In the genomic region with DNA sequence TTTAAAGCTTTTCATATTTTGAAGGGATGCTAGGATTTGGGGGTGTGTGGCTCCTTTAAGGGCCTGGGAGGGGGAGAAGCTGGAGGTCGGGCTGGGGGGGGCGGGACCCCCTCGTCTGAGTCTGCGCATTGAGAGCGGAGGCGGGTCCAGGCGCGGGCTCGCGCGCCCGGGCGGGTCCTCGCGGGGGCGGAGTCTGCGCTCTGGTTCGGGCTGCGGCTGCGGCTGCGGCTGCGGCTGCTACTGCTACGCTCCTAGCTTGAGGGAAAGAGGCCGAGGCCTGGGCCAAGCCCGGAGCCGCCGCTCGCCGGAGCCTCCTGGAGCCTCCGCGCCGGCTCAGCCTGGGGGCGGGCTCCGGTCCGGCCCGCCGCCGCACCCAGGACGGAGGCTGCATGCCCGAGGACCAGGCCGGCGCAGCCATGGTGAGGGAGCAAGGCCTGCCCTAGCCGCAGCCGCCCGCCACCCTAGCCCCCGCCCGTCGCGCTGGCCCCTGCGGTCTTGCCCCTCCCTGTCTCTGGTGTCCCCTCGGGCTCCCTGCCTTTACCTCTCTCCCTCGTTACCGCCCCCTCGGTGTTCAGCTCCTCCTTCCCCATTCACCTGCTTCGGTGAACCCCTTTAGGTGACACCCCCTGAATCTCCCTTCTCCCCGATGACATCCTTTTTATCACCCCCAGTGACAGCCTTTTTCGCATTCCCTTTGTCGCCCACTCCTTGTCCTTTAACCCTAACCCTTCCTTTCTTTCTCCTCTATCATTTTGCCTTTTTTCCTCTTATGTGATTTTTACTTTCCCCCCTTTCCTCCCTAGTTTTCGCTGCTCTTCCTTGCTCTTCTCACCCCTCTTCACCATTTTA, we compare ENCODE assay signal across 8 cellular contexts. TPM values are rescaled to one million over a fixed set of nuclear protein-coding genes. Genes with fewer than 3 reads are reported as not detected.
DNase-seq lines count a peak whose midpoint lies in the region; ATAC-seq and TF ChIP-seq lines count a peak whose summit lies in the region.

Gene ZYG11B, plus strand, starts transcription at position 189 of the 849 bp plus-strand sequence. Its CDS starts 201 bp downstream, at position 390.

- H3K27me3 ChIP-seq in gastroesophageal sphincter, result no peaks in the 10 kb centered on the region

- intact Hi-C loops in activated naive CD4-positive, alpha-beta T cell treated with anti-CD3 and anti-CD28 coated beads for 36 hours (cut with micrococcal nuclease), result loop anchor here (1.0 to 10.0 kb wide), 6 partner anchors 23 to 672 kb away; partner anchors contain the start of genes BTF3L4, CC2D1B, CPT2 and ECHDC2

- peak within 1 kb of the TSS; percentile 79 to 95 (median 90) for H3K27ac ChIP-seq in gastroesophageal sphincter

- peak; percentile 58 for TF ChIP-seq POLR2A in NB4 (IDR thresholded peaks at IDR 0.05; ENCODE audit: extremely low read depth, insufficient read length)
- peak; percentile 77 to 78 for TF ChIP-seq POLR2A in gastroesophageal sphincter (IDR thresholded peaks at IDR 0.05)

- DNase-seq in GM04504 (ENCODE audit: low read depth) (peak; percentile 67), HFFc6 (peak; percentile 82), NB4 (ENCODE audit: low read depth) (peak; percentile 90), SK-N-DZ (ENCODE audit: low spot score) (peak; percentile 78), nucleus accumbens (lab: John Stamatoyannopoulos, UW) (peak in 55 of 56 donors; percentile 4 to 95 (median 87)), superior temporal gyrus (ENCODE audit: extremely low spot score) (peak; percentile 86)
- DNase-seq in activated naive CD4-positive, alpha-beta T cell treated with anti-CD3 and anti-CD28 coated beads for 36 hours, result peak; percentile 91

- 0% methylated on average over 8 to 9 of the region's 59 CpGs for WGBS in gastroesophageal sphincter (ENCODE audit: low coverage in 1 of 2), 2 donors

- H3K27ac Mint-ChIP-seq in HFFc6, result peak within 1 kb of the TSS; percentile 75
- H3K27ac Mint-ChIP-seq in activated naive CD4-positive, alpha-beta T cell treated with anti-CD3 and anti-CD28 coated beads for 36 hours, result peak within 1 kb of the TSS; percentile 55

- H3K4me3 ChIP-seq in NB4 (ENCODE audit: low read depth, low read length) (peak within 1 kb of the TSS; percentile 84), gastroesophageal sphincter (peak within 1 kb of the TSS; percentile 88 to 94)

- TF ChIP-seq CTCF in HFFc6 (IDR thresholded peaks at IDR 0.05), result no peak
- TF ChIP-seq CTCF in NB4 (IDR thresholded peaks at IDR 0.05; ENCODE audit: low read depth, low read length), result no peak
- peak in 1 of 4 experiments; percentile 9 for TF ChIP-seq CTCF in gastroesophageal sphincter (IDR thresholded peaks at IDR 0.05)

- H3K4me3 Mint-ChIP-seq in HFFc6, result peak within 1 kb of the TSS; percentile 98
- H3K4me3 Mint-ChIP-seq in activated naive CD4-positive, alpha-beta T cell treated with anti-CD3 and anti-CD28 coated beads for 36 hours, result peak within 1 kb of the TSS; percentile 85

- ATAC-seq in gastroesophageal sphincter, result peak; percentile 99

- no peak for TF ChIP-seq EP300 in gastroesophageal sphincter (IDR thresholded peaks at IDR 0.05)

- H3K4me1 Mint-ChIP-seq in HFFc6 (ENCODE audit: low read depth), result peaks cover 41% of the 10 kb centered on the region
- H3K4me1 Mint-ChIP-seq in activated naive CD4-positive, alpha-beta T cell treated with anti-CD3 and anti-CD28 coated beads for 36 hours (ENCODE audit: low read depth), result peaks cover 33% of the 10 kb centered on the region

- CTCF ChIA-PET in activated naive CD4-positive, alpha-beta T cell treated with anti-CD3 and anti-CD28 coated beads for 36 hours (lab: Charles Lee), result no interaction called here

- H3K36me3 Mint-ChIP-seq in HFFc6 (ENCODE audit: low read depth), result no peaks in the 10 kb centered on the region; the same call in 1 of the 2 replicates
- no peaks in the 10 kb centered on the region for H3K36me3 Mint-ChIP-seq in activated naive CD4-positive, alpha-beta T cell treated with anti-CD3 and anti-CD28 coated beads for 36 hours (ENCODE audit: low read depth)

- H3K9me3 Mint-ChIP-seq in HFFc6, result no peaks in the 10 kb centered on the region
- no peaks in the 10 kb centered on the region for H3K9me3 Mint-ChIP-seq in activated naive CD4-positive, alpha-beta T cell treated with anti-CD3 and anti-CD28 coated beads for 36 hours

- no peaks in the 10 kb centered on the region for H3K36me3 ChIP-seq in gastroesophageal sphincter

- H3K27me3 Mint-ChIP-seq in HFFc6 (ENCODE audit: insufficient read depth), result no peaks in the 10 kb centered on the region
- H3K27me3 Mint-ChIP-seq in activated naive CD4-positive, alpha-beta T cell treated with anti-CD3 and anti-CD28 coated beads for 36 hours (ENCODE audit: low read depth), result no peaks in the 10 kb centered on the region

- no peaks in the 10 kb centered on the region for H3K9me3 ChIP-seq in gastroesophageal sphincter

- H3K4me1 ChIP-seq in gastroesophageal sphincter, result peaks cover 0 to 45% (median 5%) of the 10 kb centered on the region in 3 donors

RNA-seq across cellular contexts. Expression of gene ZYG11B, which starts in this region (rescaled TPM):
- 10 to 100 TPM; 23.5 to 31.3 (median 28.4) TPM for total RNA-seq in HFFc6 (2021; fragmentation: NEBNext Ultra II Directional; extraction: Animal tissue kit (Norgen Biotek cat#: 25700))
- 14.7 and 19.1 TPM in 2 replicates for polyA plus RNA-seq in SK-N-DZ (2014; cell fraction: cytosol; rRNA removed)
- 6.4 and 6.6 TPM in 2 replicates for polyA plus RNA-seq in SK-N-DZ (2014; cell fraction: nucleus; rRNA removed)
- total RNA-seq in activated naive CD4-positive, alpha-beta T cell treated with anti-CD3 and anti-CD28 coated beads for 36 hours, result 10 to 100 TPM; 10.7 to 11.6 TPM
- total RNA-seq in gastroesophageal sphincter, result 10 to 100 TPM; 48.3 to 67.2 (median 59.7) TPM

Comparison
In these comparisons a context has a peak if more than half of its experiments do, and no peak if none do; other contexts are left out.
1. Peak in every context shown above with its lines: DNase-seq, ATAC-seq, H3K4me3 ChIP-seq and H3K27ac ChIP-seq.